9 cellular contexts compared by ENCODE assay signal in genomic region chr19:13399746-13400145, GRCh38.
"Had no signal": no experiment of that assay in that cellular context is flagged by ENCODE, and none has a peak within 500 bp of the region (broad histone marks: within the 10 kb centered on the region; RNA-seq: fewer than 3 reads in every experiment).

No MANE protein-coding gene starts in this region.

- H3K4me1 Mint-ChIP-seq: activated naive CD4-positive, alpha-beta T cell treated with anti-CD3 and anti-CD28 coated beads, Interleukin-2, amount 50 U/mL, for 24 hours; T-helper 17 cell had no signal

- H3K4me3 Mint-ChIP-seq: activated naive CD4-positive, alpha-beta T cell treated with anti-CD3 and anti-CD28 coated beads, Interleukin-2, amount 50 U/mL, for 24 hours; naive B cell; T-helper 17 cell had no signal

- H3K27ac Mint-ChIP-seq: activated naive CD4-positive, alpha-beta T cell treated with anti-CD3 and anti-CD28 coated beads, Interleukin-2, amount 50 U/mL, for 24 hours; naive B cell; T-helper 17 cell had no signal

- H3K36me3 ChIP-seq: gastrocnemius medialis, transverse colon had no signal

- DNase-seq: activated CD4-positive, alpha-beta T cell treated with anti-CD3 and anti-CD28 coated beads, Interleukin-2, amount 50 U/mL, for 4 hours; activated T-cell treated with anti-CD3 and anti-CD28 coated beads, Interleukin-2, amount 50 U/mL, for 1 hour; gastrocnemius medialis; naive B cell; small intestine; T-helper 17 cell; transverse colon had no signal

- H3K79me2 ChIP-seq: hepatocyte had no signal

- H3K4me3 ChIP-seq: gastrocnemius medialis, hepatocyte, transverse colon had no signal

- H3K4me1 ChIP-seq: gastrocnemius medialis, transverse colon had no signal

- H2AFZ ChIP-seq: hepatocyte had no signal

- H3K27ac ChIP-seq: gastrocnemius medialis, hepatocyte, transverse colon had no signal

- H3K4me2 ChIP-seq: hepatocyte had no signal

- H3K27me3 ChIP-seq: gastrocnemius medialis, hepatocyte had no signal

- H3K9me3 Mint-ChIP-seq: activated naive CD4-positive, alpha-beta T cell treated with anti-CD3 and anti-CD28 coated beads, Interleukin-2, amount 50 U/mL, for 24 hours had no signal

- H3K9me3 ChIP-seq: gastrocnemius medialis had no signal
